In the genomic region with DNA sequence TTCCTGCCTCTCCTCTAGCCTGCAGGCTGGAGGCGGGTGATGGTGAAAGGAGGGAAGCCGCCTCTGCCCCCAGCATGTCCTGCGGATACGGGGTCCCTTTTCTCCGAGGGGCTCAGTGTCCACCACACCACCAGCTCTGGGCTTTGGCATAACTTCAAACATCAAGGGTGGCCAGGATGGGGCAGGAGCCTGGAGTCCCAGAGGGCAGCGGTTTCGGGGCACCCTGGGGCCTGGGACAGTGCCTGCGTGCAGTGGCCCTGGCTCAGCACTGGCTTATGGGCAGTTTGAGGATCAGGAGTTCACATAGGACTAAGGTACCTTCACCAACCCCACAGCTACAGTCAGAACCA, we compare ENCODE assay signal across 1 cellular context.
TF ChIP-seq lines count a peak whose summit lies in the region.

No MANE protein-coding gene starts in this region.

TF ChIP-seq in IMR-90, 13 proteins besides CTCF, POLR2A, EP300 and RAD21:
- TF ChIP-seq NFE2L2 (IDR thresholded peaks at IDR 0.05; ENCODE audit: low read depth, low read length) (no peak), MAFK (IDR thresholded peaks at IDR 0.05; ENCODE audit: low read depth, low read length) (no peak), CHD1 (IDR thresholded peaks at IDR 0.05; ENCODE audit: low read depth, low read length) (no peak), MAZ (IDR thresholded peaks at IDR 0.05; ENCODE audit: borderline replicate concordance, low read depth, low read length) (no peak), RCOR1 (IDR thresholded peaks at IDR 0.05; ENCODE audit: insufficient replicate concordance, low read length) (no peak), MXI1 (IDR thresholded peaks at IDR 0.05; ENCODE audit: borderline replicate concordance, low read depth, low read length) (no peak), RFX5 (IDR thresholded peaks at IDR 0.05; ENCODE audit: low read depth, low read length) (no peak), SMC3 (IDR thresholded peaks at IDR 0.05; ENCODE audit: low read depth, low read length) (no peak), BHLHE40 (IDR thresholded peaks at IDR 0.05; ENCODE audit: low read depth, low read length) (no peak), FOS (IDR thresholded peaks at IDR 0.05; ENCODE audit: low read depth, low read length) (no peak), CEBPB (IDR thresholded peaks at IDR 0.05; ENCODE audit: low read depth, low read length) (no peak)
- TF ChIP-seq, protein P1, sequence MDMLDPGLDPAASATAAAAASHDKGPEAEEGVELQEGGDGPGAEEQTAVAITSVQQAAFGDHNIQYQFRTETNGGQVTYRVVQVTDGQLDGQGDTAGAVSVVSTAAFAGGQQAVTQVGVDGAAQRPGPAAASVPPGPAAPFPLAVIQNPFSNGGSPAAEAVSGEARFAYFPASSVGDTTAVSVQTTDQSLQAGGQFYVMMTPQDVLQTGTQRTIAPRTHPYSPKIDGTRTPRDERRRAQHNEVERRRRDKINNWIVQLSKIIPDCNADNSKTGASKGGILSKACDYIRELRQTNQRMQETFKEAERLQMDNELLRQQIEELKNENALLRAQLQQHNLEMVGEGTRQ (IDR thresholded peaks at IDR 0.05; ENCODE audit: low read depth, low read length): no peak
- TF ChIP-seq, protein P2, sequence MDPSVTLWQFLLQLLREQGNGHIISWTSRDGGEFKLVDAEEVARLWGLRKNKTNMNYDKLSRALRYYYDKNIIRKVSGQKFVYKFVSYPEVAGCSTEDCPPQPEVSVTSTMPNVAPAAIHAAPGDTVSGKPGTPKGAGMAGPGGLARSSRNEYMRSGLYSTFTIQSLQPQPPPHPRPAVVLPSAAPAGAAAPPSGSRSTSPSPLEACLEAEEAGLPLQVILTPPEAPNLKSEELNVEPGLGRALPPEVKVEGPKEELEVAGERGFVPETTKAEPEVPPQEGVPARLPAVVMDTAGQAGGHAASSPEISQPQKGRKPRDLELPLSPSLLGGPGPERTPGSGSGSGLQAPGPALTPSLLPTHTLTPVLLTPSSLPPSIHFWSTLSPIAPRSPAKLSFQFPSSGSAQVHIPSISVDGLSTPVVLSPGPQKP (IDR thresholded peaks at IDR 0.05; ENCODE audit: borderline replicate concordance, low read depth, low read length): no peak
